In the genomic region with DNA sequence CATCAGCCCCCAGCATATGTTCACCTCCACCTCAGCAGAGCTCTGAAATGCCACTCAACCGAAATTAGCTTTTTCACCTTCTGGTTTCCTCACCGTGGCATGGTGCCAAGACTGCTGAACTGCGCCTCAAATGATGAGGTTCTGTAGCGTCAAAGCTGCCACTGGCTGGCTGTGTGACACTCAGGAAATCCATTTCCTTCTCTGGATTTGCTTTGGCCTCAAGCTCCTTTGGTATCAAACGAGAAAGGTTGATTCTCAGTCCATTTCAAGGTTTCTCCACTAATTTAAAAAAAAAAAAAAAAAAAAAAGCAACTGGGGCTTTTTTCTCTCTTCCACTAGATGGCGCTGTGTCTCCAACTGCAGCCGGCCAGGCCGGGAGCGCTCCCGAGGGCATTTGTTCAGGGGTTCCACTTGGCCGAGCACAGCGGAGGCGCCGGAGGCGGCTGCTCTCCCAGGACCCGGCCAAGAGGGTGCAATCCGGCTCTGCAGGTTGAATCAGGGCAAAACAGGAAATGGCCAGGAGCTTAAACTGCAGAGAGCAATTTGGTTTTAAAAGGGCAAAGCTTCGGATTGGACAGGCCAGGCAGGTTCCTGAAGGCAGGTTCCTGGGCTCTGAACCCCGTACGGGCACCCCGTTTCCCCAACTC, we compare ENCODE assay signal across 1 cellular context.
A peak's percentile ranks its signal among the peaks of the same experiment; 100 is the strongest.
TF ChIP-seq lines count a peak whose summit lies in the region.

No MANE protein-coding gene starts in this region.

TF ChIP-seq in HepG2, 621 proteins besides CTCF, POLR2A, EP300 and RAD21 (continued from another document):
- TF ChIP-seq, protein P1, sequence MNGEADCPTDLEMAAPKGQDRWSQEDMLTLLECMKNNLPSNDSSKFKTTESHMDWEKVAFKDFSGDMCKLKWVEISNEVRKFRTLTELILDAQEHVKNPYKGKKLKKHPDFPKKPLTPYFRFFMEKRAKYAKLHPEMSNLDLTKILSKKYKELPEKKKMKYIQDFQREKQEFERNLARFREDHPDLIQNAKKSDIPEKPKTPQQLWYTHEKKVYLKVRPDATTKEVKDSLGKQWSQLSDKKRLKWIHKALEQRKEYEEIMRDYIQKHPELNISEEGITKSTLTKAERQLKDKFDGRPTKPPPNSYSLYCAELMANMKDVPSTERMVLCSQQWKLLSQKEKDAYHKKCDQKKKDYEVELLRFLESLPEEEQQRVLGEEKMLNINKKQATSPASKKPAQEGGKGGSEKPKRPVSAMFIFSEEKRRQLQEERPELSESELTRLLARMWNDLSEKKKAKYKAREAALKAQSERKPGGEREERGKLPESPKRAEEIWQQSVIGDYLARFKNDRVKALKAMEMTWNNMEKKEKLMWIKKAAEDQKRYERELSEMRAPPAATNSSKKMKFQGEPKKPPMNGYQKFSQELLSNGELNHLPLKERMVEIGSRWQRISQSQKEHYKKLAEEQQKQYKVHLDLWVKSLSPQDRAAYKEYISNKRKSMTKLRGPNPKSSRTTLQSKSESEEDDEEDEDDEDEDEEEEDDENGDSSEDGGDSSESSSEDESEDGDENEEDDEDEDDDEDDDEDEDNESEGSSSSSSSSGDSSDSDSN (CRISPR knock-in tag; IDR thresholded peaks at IDR 0.05), result peak; percentile 35; the same call in 1 of the 2 replicates
